Comparison of ENCODE assay signal across 17 cellular contexts in genomic region chr2:101440127-101440738, GRCh38. TPM values are rescaled to one million over a fixed set of nuclear protein-coding genes. Genes with fewer than 3 reads are reported as not detected.
DNase-seq lines count a peak whose midpoint lies in the region; ATAC-seq, FAIRE-seq and TF ChIP-seq lines count a peak whose summit lies in the region.
"Had no signal": no experiment of that assay in that cellular context is flagged by ENCODE, and none has a peak within 500 bp of the region (broad histone marks: within the 10 kb centered on the region; RNA-seq: fewer than 3 reads in every experiment).

No MANE protein-coding gene starts in this region.

- peak; percentile 72 for FAIRE-seq in K562 (lab: Jason Lieb, UNC)
- FAIRE-seq: GM18507 had no signal

- H3K27ac Mint-ChIP-seq in T-helper 2 cell treated with Interferon-gamma antibody and Interleukin-4, amounts not matched to agents 5 μg/mL and 100 μg/mL, for 36 hours = no peak overlapping the region
- H3K27ac Mint-ChIP-seq: activated naive CD4-positive, alpha-beta T cell treated with anti-CD3 and anti-CD28 coated beads, Interleukin-2, amount 50 U/mL, for 72 hours had no signal

- peaks cover 23% of the 10 kb centered on the region for H3K36me3 Mint-ChIP-seq in T-helper 2 cell treated with Interferon-gamma antibody and Interleukin-4, amounts not matched to agents 5 μg/mL and 100 μg/mL, for 36 hours (ENCODE audit: low read depth)

- H3K9ac ChIP-seq in K562 (ENCODE audit: insufficient read depth in 1 of 2, low read depth in 2 of 2, low read length in 2 of 2) = no peak overlapping the region

- H3K4me3 Mint-ChIP-seq in T-helper 2 cell treated with Interferon-gamma antibody and Interleukin-4, amounts not matched to agents 5 μg/mL and 100 μg/mL, for 36 hours = no peak overlapping the region

- 0 out of 2 replicates have a peak, but pooled peaks cover 5% of the 10 kb centered on the region for H4K20me1 ChIP-seq in K562 (replicated peaks; ENCODE audit: control insufficient read depth, insufficient read depth, low read length)

- peaks cover 6 to 19% of the 10 kb centered on the region in 2 experiments; a peak in 3 of 5 replicates for H3K27me3 ChIP-seq in K562 (ENCODE audit: control insufficient read depth in 2 of 2, insufficient read depth in 2 of 2, low read length in 2 of 2)
- H3K27me3 ChIP-seq: neutrophil had no signal

- POLR2A ChIA-PET in K562 (lab: Yijun Ruan, JAX) = interaction anchor here (0.8 kb wide), 1 partner anchor 9 kb away, joined by 3 read pairs; no protein-coding TSS in a partner anchor

- no peak for TF ChIP-seq RAD21 in K562 (CRISPR knock-in tag; conservative IDR thresholded peaks at IDR 0.05 in 1 of 2, IDR thresholded peaks at IDR 0.05 in 1 of 2)

- peaks cover 8% of the 10 kb centered on the region for H3K9me3 Mint-ChIP-seq in T-helper 2 cell treated with Interferon-gamma antibody and Interleukin-4, amounts not matched to agents 5 μg/mL and 100 μg/mL, for 36 hours

- WGBS in K562 (ENCODE audit: insufficient coverage, low coverage, missing lambda C conversion rate) = under 1% methylated on average over 8 of the region's 8 CpGs

- no peak overlapping the region for H2AFZ ChIP-seq in K562 (ENCODE audit: low read depth, low read length)
- H2AFZ ChIP-seq: PC-9 had no signal

- no peak; the same call in 1 of the 2 replicates for TF ChIP-seq EP300 in K562 (IDR thresholded peaks at IDR 0.05; ENCODE audit: low read length)

- CTCF ChIA-PET in K562 (lab: Yijun Ruan, JAX; ENCODE audit: low intra/inter-chr PET ratio) = no interaction called here

- no peak overlapping the region for H3K4me2 ChIP-seq in K562 (ENCODE audit: insufficient read depth, low read length)
- H3K4me2 ChIP-seq: PC-9 had no signal

- intact Hi-C loops in Right ventricle myocardium superior (cut with DNase I) = no loop called here
- intact Hi-C loops in cardiac septum (cut with DNase I) = no loop called here
- intact Hi-C loops in K562 (cut with micrococcal nuclease) = no loop called here

- no TSS peak for BruUV-seq in K562 (replicated peaks; lab: Mats Ljungman, UMichigan)

- H3K4me3 ChIP-seq in K562 = no peak overlapping the region
- H3K4me3 ChIP-seq: coronary artery, PC-9 had no signal

- H3K27me3 Mint-ChIP-seq in T-helper 2 cell treated with Interferon-gamma antibody and Interleukin-4, amounts not matched to agents 5 μg/mL and 100 μg/mL, for 36 hours (ENCODE audit: low read depth) = peaks cover 2% of the 10 kb centered on the region

- no peaks in the 10 kb centered on the region for H3K79me2 ChIP-seq in K562 (ENCODE audit: control insufficient read depth, insufficient read depth, low read length)

- peaks cover 0 to 7% of the 10 kb centered on the region in 2 experiments; a peak in 3 of 5 replicates for H3K4me1 ChIP-seq in K562 (replicated peaks in 1 of 2; ENCODE audit: control insufficient read depth in 2 of 2, insufficient read depth in 2 of 2, low read length in 2 of 2)
- H3K4me1 ChIP-seq: Caco-2 had no signal

- TF ChIP-seq POLR2A in K562 (conservative IDR thresholded peaks at IDR 0.05) = no peak

- H3K36me3 ChIP-seq in K562 (ENCODE audit: control insufficient read depth, insufficient read depth, low read length) = no peaks in the 10 kb centered on the region
- H3K36me3 ChIP-seq: neutrophil had no signal

- H3K4me1 Mint-ChIP-seq in T-helper 2 cell treated with Interferon-gamma antibody and Interleukin-4, amounts not matched to agents 5 μg/mL and 100 μg/mL, for 36 hours (ENCODE audit: low read depth) = peaks cover 11% of the 10 kb centered on the region

- in situ Hi-C loops in K562 (cut with MboI) = no loop called here

- no peak overlapping the region for H3K27ac ChIP-seq in K562 (ENCODE audit: extremely low read depth, low read depth, low read length)
- H3K27ac ChIP-seq: neutrophil, PC-9 had no signal

- no peaks in the 10 kb centered on the region for H3K9me1 ChIP-seq in K562 (ENCODE audit: control insufficient read depth, insufficient read depth, low read length)

- TF ChIP-seq CTCF in K562 (IDR thresholded peaks at IDR 0.05 in 2 of 3, conservative IDR thresholded peaks at IDR 0.05 in 1 of 3; ENCODE audit: insufficient read depth in 2 of 3, low read depth in 1 of 3, low read length in 3 of 3) = no peak

- no peaks in the 10 kb centered on the region for H3K9me3 ChIP-seq in K562 (replicated peaks; ENCODE audit: control insufficient read depth, insufficient read depth, low read depth, low read length)
- H3K9me3 ChIP-seq: Caco-2, neutrophil had no signal

- ATAC-seq in Right ventricle myocardium superior (ENCODE audit: poor library complexity) (peak; percentile 95), K562 (peak; percentile 85), GM21528 (IDR thresholded peaks at IDR 0.05; ENCODE audit: low FRiP score, unreplicated experiment) (no peak)
- ATAC-seq: activated CD4-positive, CD25-positive, alpha-beta regulatory T cell treated with anti-CD3 and anti-CD28 coated beads, Interleukin-2, amount 50 U/mL, for 24 hours; activated naive CD4-positive, alpha-beta T cell treated with anti-CD3 and anti-CD28 coated beads, Interleukin-2, amount 50 U/mL, for 72 hours had no signal

- DNase-seq in Right ventricle myocardium superior = peak; percentile 62
- no peak for DNase-seq in cardiac septum (ENCODE audit: low spot score)
- DNase-seq in K562 (ENCODE audit: extremely low read depth in 1 of 4, low spot score in 3 of 4) = peak in 2 of 4 experiments; percentile 24 to 61
- DNase-seq in left kidney (ENCODE audit: low read depth, low spot score) = peak; percentile 46
- DNase-seq in T-helper 2 cell treated with Interferon-gamma antibody and Interleukin-4, amounts not matched to agents 5 μg/mL and 100 μg/mL, for 36 hours (ENCODE audit: low spot score) = no peak
- DNase-seq in midbrain (lab: John Stamatoyannopoulos, UW) = no peak
- DNase-seq in occipital lobe (lab: John Stamatoyannopoulos, UW) = no peak
- DNase-seq: Caco-2, hippocampal formation, mammary epithelial cell, PC-9 had no signal

TF ChIP-seq in K562, 482 proteins besides CTCF, POLR2A, EP300 and RAD21 (continues in another document):
- TF ChIP-seq ZBTB8A (IDR thresholded peaks at IDR 0.05; ENCODE audit: partially characterized antibody) = no peak
- no peak for TF ChIP-seq PCBP1 (IDR thresholded peaks at IDR 0.05; ENCODE audit: low read depth, low read length, poor library complexity, severe bottlenecking)
- TF ChIP-seq JUN (IDR thresholded peaks at IDR 0.05; ENCODE audit: borderline replicate concordance, low read depth, low read length) = no peak
- no peak for TF ChIP-seq JUN (CRISPR knock-in tag; IDR thresholded peaks at IDR 0.05; ENCODE audit: borderline replicate concordance)
- TF ChIP-seq LEF1 (IDR thresholded peaks at IDR 0.05) = no peak
- TF ChIP-seq SMARCA4 (IDR thresholded peaks at IDR 0.05) = no peak
- TF ChIP-seq ZNF589 (CRISPR knock-in tag; IDR thresholded peaks at IDR 0.05; ENCODE audit: low read depth) = no peak

RNA-seq across cellular contexts. Expression of gene RFX8, which starts 34.7 kb away (rescaled TPM):
- total RNA-seq in Right ventricle myocardium superior (not detected), cardiac septum (not detected), K562 (2014; rRNA removed) (not detected in 2 replicates), K562 (2014; rRNA removed; fragmentation: Illumina TruSeq; extraction: Trizol) (not detected in 2 replicates), K562 (2015; rRNA removed; fragmentation: Illumina TruSeq; extraction: Trizol) (not detected in 2 replicates), K562 (2021) (not detected in 2 replicates), occipital lobe (0.47 TPM)
- not detected in 2 replicates for total RNA-seq in K562 (2011; cell fraction: chromatin; rRNA removed; ENCODE audit: low replicate concordance)
- not detected in 2 replicates for total RNA-seq in K562 (2011; cell fraction: nucleolus; rRNA removed)
- total RNA-seq in K562 (2011; cell fraction: nucleoplasm; rRNA removed) = not detected in 2 replicates
- polyA plus RNA-seq in K562 (2011; rRNA removed) (not detected in 2 replicates), K562 (2014; fragmentation: Illumina TruSeq; extraction: Trizol) (not detected in 2 replicates), K562 (2014; fragmentation: Nextera tagmentation; extraction: Ambion mirVana) (not detected), K562 (2014; rRNA removed) (not detected in 2 replicates)
- polyA plus RNA-seq in K562 (2011; cell fraction: cytosol; rRNA removed) = not detected in 2 replicates
- polyA plus RNA-seq in K562 (2011; cell fraction: nucleus; rRNA removed) = not detected in 2 replicates
- not detected in 2 replicates for polyA plus RNA-seq in K562 (2012)
- polyA minus RNA-seq in K562 (2011; rRNA and poly(A)+ RNA removed) = not detected in 2 replicates
- polyA minus RNA-seq in K562 (2011; cell fraction: cytosol; rRNA and poly(A)+ RNA removed) = not detected in 2 replicates
- polyA minus RNA-seq in K562 (2011; cell fraction: nucleus; rRNA and poly(A)+ RNA removed) = not detected in 2 replicates
- total RNA-seq: Caco-2, PC-9 had no signal

RNA-seq across cellular contexts. Expression of gene CREG2, which starts 52.9 kb away (rescaled TPM):
- total RNA-seq in Right ventricle myocardium superior (not detected), cardiac septum (0.81 TPM), K562 (2014; rRNA removed) (not detected in 2 replicates), K562 (2014; rRNA removed; fragmentation: Illumina TruSeq; extraction: Trizol) (not detected in 2 replicates), K562 (2015; rRNA removed; fragmentation: Illumina TruSeq; extraction: Trizol) (not detected in 2 replicates), K562 (2021) (not detected in 2 replicates), occipital lobe (4.8 TPM)
- total RNA-seq in K562 (2011; cell fraction: chromatin; rRNA removed; ENCODE audit: low replicate concordance) = not detected in 2 replicates
- not detected in 2 replicates for total RNA-seq in K562 (2011; cell fraction: nucleolus; rRNA removed)
- total RNA-seq in K562 (2011; cell fraction: nucleoplasm; rRNA removed) = not detected in 2 replicates
- polyA plus RNA-seq in K562 (2011; rRNA removed) (not detected in 2 replicates), K562 (2014; fragmentation: Illumina TruSeq; extraction: Trizol) (not detected in 2 replicates), K562 (2014; fragmentation: Nextera tagmentation; extraction: Ambion mirVana) (not detected), K562 (2014; rRNA removed) (not detected in 2 replicates)
- polyA plus RNA-seq in K562 (2011; cell fraction: cytosol; rRNA removed) = not detected in 2 replicates
- not detected in 2 replicates for polyA plus RNA-seq in K562 (2011; cell fraction: nucleus; rRNA removed)
- not detected in 2 replicates for polyA plus RNA-seq in K562 (2012)
- polyA minus RNA-seq in K562 (2011; rRNA and poly(A)+ RNA removed) = not detected in 2 replicates
- not detected in 2 replicates for polyA minus RNA-seq in K562 (2011; cell fraction: cytosol; rRNA and poly(A)+ RNA removed)
- 0.13 TPM in 1 of 2 replicates, not detected in the other for polyA minus RNA-seq in K562 (2011; cell fraction: nucleus; rRNA and poly(A)+ RNA removed)
- total RNA-seq: activated naive CD4-positive, alpha-beta T cell treated with anti-CD3 and anti-CD28 coated beads, Interleukin-2, amount 50 U/mL, for 72 hours had no signal

Comparison
In these comparisons a context has a peak if more than half of its experiments do, and no peak if none do; other contexts are left out.
1. DNase-seq: peak in Right ventricle myocardium superior (single experiment) and left kidney (single experiment); none in cardiac septum (single experiment), T-helper 2 cell treated with Interferon-gamma antibody and Interleukin-4, amounts not matched to agents 5 μg/mL and 100 μg/mL, for 36 hours (single experiment), midbrain (single experiment) and occipital lobe (single experiment).